21 cellular contexts compared by ENCODE assay signal in the genomic region with DNA sequence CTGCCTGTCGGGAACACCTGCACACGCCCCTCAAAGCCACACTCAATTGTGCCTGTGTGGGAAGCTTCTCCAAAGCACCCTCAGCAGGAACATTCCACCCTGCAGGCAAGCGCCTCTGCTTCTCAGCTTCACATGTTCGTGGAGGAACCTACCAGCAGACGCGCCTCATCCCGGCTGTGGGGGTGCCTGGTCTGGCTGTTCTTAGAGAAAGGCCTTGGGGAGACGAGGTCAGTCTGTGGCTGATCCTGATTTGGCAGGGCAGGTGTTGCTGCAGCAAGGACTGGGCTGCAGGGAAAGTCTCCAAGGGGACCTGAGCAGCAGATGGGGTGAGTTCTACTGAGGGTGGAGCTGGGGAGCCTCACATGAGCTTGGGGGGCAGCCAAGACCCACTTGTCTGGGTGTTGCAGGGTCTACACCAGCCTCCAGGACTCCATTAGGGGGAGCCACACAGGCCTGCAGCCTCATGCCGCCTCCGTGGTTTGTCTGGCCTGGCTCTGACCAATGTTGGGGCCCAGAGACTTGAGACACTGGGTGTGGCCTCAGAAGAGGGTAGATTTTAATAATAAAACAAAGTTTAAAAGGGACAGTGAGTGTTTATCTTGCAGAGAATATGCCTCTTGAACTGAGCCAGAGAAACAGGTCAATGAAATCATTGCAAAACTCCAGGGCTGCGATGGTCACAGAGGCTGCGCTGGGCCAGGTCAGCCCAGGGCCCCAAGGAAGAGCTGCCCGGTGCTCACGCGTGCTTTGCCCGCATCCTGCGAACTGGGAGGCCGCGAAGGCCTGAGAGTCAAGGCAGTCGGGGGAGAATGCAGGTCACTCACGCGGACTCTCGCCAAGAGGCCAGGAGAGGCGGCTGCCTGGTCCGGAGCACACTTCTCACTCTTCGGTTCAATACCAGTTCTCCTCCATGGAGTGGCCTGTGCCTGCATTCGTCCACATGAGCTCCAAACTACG.
A peak's percentile ranks its signal among the peaks of the same experiment; 100 is the strongest.
DNase-seq lines count a peak whose midpoint lies in the region; ATAC-seq and TF ChIP-seq lines count a peak whose summit lies in the region.
"Had no signal": no experiment of that assay in that cellular context is flagged by ENCODE, and none has a peak within 500 bp of the region (broad histone marks: within the 10 kb centered on the region; RNA-seq: fewer than 3 reads in every experiment).

No MANE protein-coding gene starts in this region.

- H3K4me2 ChIP-seq in OCI-LY1 (ENCODE audit: low read length): no peak overlapping the region
- H3K4me2 ChIP-seq: smooth muscle cell had no signal

- peaks cover 0 to 13% of the 10 kb centered on the region in 2 donors for H3K4me1 Mint-ChIP-seq in stimulated activated naive B cell treated with anti-CD40 and anti-IgM and Interleukin-4, amounts not matched to agents 10 μg/mL and 1 μg/mL and 100 μg/mL, for 72 hours
- H3K4me1 Mint-ChIP-seq in activated naive CD8-positive, alpha-beta T cell treated with anti-CD3 and anti-CD28 coated beads, Interleukin-2, amount 50 U/mL, for 24 hours: peaks cover 8% of the 10 kb centered on the region

- H3K4me1 ChIP-seq in OCI-LY1 (ENCODE audit: insufficient read depth, low read length, severe bottlenecking): no peaks in the 10 kb centered on the region
- H3K4me1 ChIP-seq: body of pancreas, gastroesophageal sphincter, SJCRH30, tibial artery had no signal

- H4K20me1 ChIP-seq in OCI-LY1 (ENCODE audit: insufficient read depth, low read length): no peaks in the 10 kb centered on the region

- peaks cover 18 to 19% of the 10 kb centered on the region in 2 donors for H3K9me3 Mint-ChIP-seq in stimulated activated naive B cell treated with anti-CD40 and anti-IgM and Interleukin-4, amounts not matched to agents 10 μg/mL and 1 μg/mL and 100 μg/mL, for 72 hours
- H3K9me3 Mint-ChIP-seq in activated naive CD8-positive, alpha-beta T cell treated with anti-CD3 and anti-CD28 coated beads, Interleukin-2, amount 50 U/mL, for 24 hours: peaks cover 14% of the 10 kb centered on the region

- no peak overlapping the region for H3K4me3 ChIP-seq in OCI-LY1 (ENCODE audit: low read depth, low read length, poor library complexity, severe bottlenecking)
- H3K4me3 ChIP-seq: body of pancreas, gastroesophageal sphincter, SJCRH30, smooth muscle cell, tibial artery had no signal

- H3K4me3 Mint-ChIP-seq in stimulated activated naive B cell treated with anti-CD40 and anti-IgM and Interleukin-4, amounts not matched to agents 10 μg/mL and 1 μg/mL and 100 μg/mL, for 72 hours: no peak overlapping the region
- no peak overlapping the region for H3K4me3 Mint-ChIP-seq in activated naive CD8-positive, alpha-beta T cell treated with anti-CD3 and anti-CD28 coated beads, Interleukin-2, amount 50 U/mL, for 24 hours
- H3K4me3 Mint-ChIP-seq: CD4-positive, alpha-beta memory T cell had no signal

- no peaks in the 10 kb centered on the region for H3K9me3 ChIP-seq in OCI-LY1 (ENCODE audit: low read length)
- H3K9me3 ChIP-seq: gastroesophageal sphincter had no signal

- peaks cover 12 to 14% of the 10 kb centered on the region in 2 donors for H3K36me3 Mint-ChIP-seq in stimulated activated naive B cell treated with anti-CD40 and anti-IgM and Interleukin-4, amounts not matched to agents 10 μg/mL and 1 μg/mL and 100 μg/mL, for 72 hours
- no peaks in the 10 kb centered on the region for H3K36me3 Mint-ChIP-seq in activated naive CD8-positive, alpha-beta T cell treated with anti-CD3 and anti-CD28 coated beads, Interleukin-2, amount 50 U/mL, for 24 hours (ENCODE audit: low read depth)

- H3K36me3 ChIP-seq in OCI-LY1 (ENCODE audit: insufficient read depth, low read length): no peaks in the 10 kb centered on the region
- H3K36me3 ChIP-seq: gastroesophageal sphincter, SJCRH30, tibial artery had no signal

- H3K79me2 ChIP-seq in OCI-LY1 (ENCODE audit: insufficient read depth, low read length): no peaks in the 10 kb centered on the region

- H3F3A ChIP-seq in OCI-LY1 (ENCODE audit: insufficient read depth, low read length): no peaks in the 10 kb centered on the region

- no peaks in the 10 kb centered on the region for H3K9me2 ChIP-seq in OCI-LY1 (ENCODE audit: low read depth, low read length)

- H3K27me3 ChIP-seq in OCI-LY1 (ENCODE audit: insufficient read depth, low read length): no peaks in the 10 kb centered on the region
- H3K27me3 ChIP-seq: body of pancreas, SJCRH30 had no signal

- peaks cover 3 to 18% of the 10 kb centered on the region in 2 donors for H3K27me3 Mint-ChIP-seq in stimulated activated naive B cell treated with anti-CD40 and anti-IgM and Interleukin-4, amounts not matched to agents 10 μg/mL and 1 μg/mL and 100 μg/mL, for 72 hours
- no peaks in the 10 kb centered on the region for H3K27me3 Mint-ChIP-seq in activated naive CD8-positive, alpha-beta T cell treated with anti-CD3 and anti-CD28 coated beads, Interleukin-2, amount 50 U/mL, for 24 hours

- H2AFZ ChIP-seq in OCI-LY1 (ENCODE audit: low read length): no peak overlapping the region

- ATAC-seq in stimulated activated naive B cell treated with anti-CD40 and anti-IgM and Interleukin-4, amounts not matched to agents 10 μg/mL and 1 μg/mL and 100 μg/mL, for 72 hours (replicated peaks): no peak
- no peak for ATAC-seq in activated naive CD8-positive, alpha-beta T cell treated with anti-CD3 and anti-CD28 coated beads, Interleukin-2, amount 50 U/mL, for 24 hours
- no peak for ATAC-seq in GM18519 (IDR thresholded peaks at IDR 0.05; ENCODE audit: low FRiP score, unreplicated experiment)
- ATAC-seq: body of pancreas, gastroesophageal sphincter had no signal

- H3K9ac ChIP-seq in OCI-LY1 (ENCODE audit: low read length): no peak overlapping the region

- H3K27ac Mint-ChIP-seq in stimulated activated naive B cell treated with anti-CD40 and anti-IgM and Interleukin-4, amounts not matched to agents 10 μg/mL and 1 μg/mL and 100 μg/mL, for 72 hours: peak overlapping the region; percentile 4
- no peak overlapping the region for H3K27ac Mint-ChIP-seq in activated naive CD8-positive, alpha-beta T cell treated with anti-CD3 and anti-CD28 coated beads, Interleukin-2, amount 50 U/mL, for 24 hours
- H3K27ac Mint-ChIP-seq: naive B cell had no signal

- no peak overlapping the region for H3K27ac ChIP-seq in OCI-LY1 (ENCODE audit: low read depth, low read length, poor library complexity, severe bottlenecking)
- H3K27ac ChIP-seq: body of pancreas, gastroesophageal sphincter, SJCRH30, tibial artery had no signal

- peak; percentile 67 for DNase-seq in iPS-NIHi11 (ENCODE audit: low spot score)
- no peak for DNase-seq in stimulated activated naive B cell treated with anti-CD40 and anti-IgM and Interleukin-4, amounts not matched to agents 10 μg/mL and 1 μg/mL and 100 μg/mL, for 72 hours
- DNase-seq in activated naive CD8-positive, alpha-beta T cell treated with anti-CD3 and anti-CD28 coated beads, Interleukin-2, amount 50 U/mL, for 24 hours: no peak
- no peak for DNase-seq in activated T-cell treated with anti-CD3 and anti-CD28 coated beads, Interleukin-2, amount 50 U/mL, for 1 hour
- DNase-seq: activated naive CD4-positive, alpha-beta T cell treated with anti-CD3 and anti-CD28 coated beads, Interleukin-2, amount 50 U/mL, for 16 hours; activated T-cell treated with anti-CD3 and anti-CD28 coated beads for 4 hours; CD4-positive, alpha-beta memory T cell; dermis blood vessel endothelial cell; IMR-90; naive B cell; NCI-H2029; NCI-H446 treated with DMSO at 0.1 percent for 48 hours; T-helper 9 cell; tibial artery had no signal

- TF ChIP-seq CTCF in GM12872 (IDR thresholded peaks at IDR 0.05; ENCODE audit: insufficient read depth, low read depth, low read length) (peak; percentile 28; the same call in 1 of the 3 replicates), OCI-LY1 (IDR thresholded peaks at IDR 0.05; ENCODE audit: low read length) (peak; percentile 21; the same call in 1 of the 2 replicates)
